Comparison of ENCODE assay signal across 10 cellular contexts in the genomic region with DNA sequence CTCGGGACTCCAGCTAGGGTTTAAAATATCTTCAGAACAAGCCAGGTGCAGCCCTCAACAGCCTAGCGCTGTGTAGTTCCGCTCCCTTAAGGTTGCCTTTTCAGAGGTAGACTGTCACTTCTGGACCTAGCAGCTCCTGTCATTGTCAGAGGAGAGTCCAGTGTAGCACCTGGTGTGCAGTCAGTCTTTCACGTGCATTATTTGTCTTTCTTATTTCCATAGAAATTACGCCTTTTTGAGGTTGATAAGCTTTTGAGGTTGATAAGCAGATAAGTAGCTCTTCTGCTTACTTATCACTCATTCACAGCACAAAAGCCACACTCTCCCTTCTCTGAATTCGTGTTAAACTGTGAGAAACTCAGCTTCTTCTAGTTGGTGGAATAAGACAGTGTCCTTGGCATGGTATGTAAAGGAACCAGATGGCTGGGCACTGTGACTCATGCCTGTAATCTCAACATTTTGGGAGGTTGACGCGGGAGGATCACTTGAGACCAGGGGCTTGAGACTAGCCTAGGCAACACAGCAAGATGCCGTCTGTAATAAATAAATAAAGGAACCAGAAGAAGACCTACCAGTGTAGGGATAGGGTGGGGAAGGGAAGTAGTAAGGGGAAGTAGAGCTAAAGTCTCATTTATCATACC.
A peak's percentile ranks its signal among the peaks of the same experiment; 100 is the strongest.
DNase-seq lines count a peak whose midpoint lies in the region; ATAC-seq and TF ChIP-seq lines count a peak whose summit lies in the region.
"Had no signal": no experiment of that assay in that cellular context is flagged by ENCODE, and none has a peak within 500 bp of the region (broad histone marks: within the 10 kb centered on the region; RNA-seq: fewer than 3 reads in every experiment).

No MANE protein-coding gene starts in this region.

- peak overlapping the region; percentile 72 for H3K4me3 Mint-ChIP-seq in T-helper 2 cell treated with Interferon-gamma antibody and Interleukin-4, amounts not matched to agents 5 μg/mL and 100 μg/mL, for 36 hours
- H3K4me3 Mint-ChIP-seq: activated T-helper 1 cell treated with anti-CD3 and anti-CD28 coated beads, Interleukin-12 subunit alpha, Interleukin-12 subunit beta, Interleukin-2, Interleukin-4 antibody, amounts not matched to agents 30 ng/mL and 10 ng/mL and 1 ng/mL, durations not matched to agents 14 hours and 24 hours and 36 hours had no signal

- H3K27ac Mint-ChIP-seq in T-helper 2 cell treated with Interferon-gamma antibody and Interleukin-4, amounts not matched to agents 5 μg/mL and 100 μg/mL, for 36 hours, result peak overlapping the region; percentile 91
- H3K27ac Mint-ChIP-seq: activated T-helper 1 cell treated with anti-CD3 and anti-CD28 coated beads, Interleukin-12 subunit alpha, Interleukin-12 subunit beta, Interleukin-2, Interleukin-4 antibody, amounts not matched to agents 30 ng/mL and 10 ng/mL and 1 ng/mL, durations not matched to agents 14 hours and 24 hours and 36 hours had no signal

- H3K36me3 Mint-ChIP-seq in T-helper 2 cell treated with Interferon-gamma antibody and Interleukin-4, amounts not matched to agents 5 μg/mL and 100 μg/mL, for 36 hours (ENCODE audit: low read depth), result peaks cover 40% of the 10 kb centered on the region

- H3K27ac ChIP-seq in HL-60 (replicated peaks), result peak overlapping the region; percentile 45
- H3K27ac ChIP-seq: KMS-11 had no signal

- ATAC-seq in GM18870 (IDR thresholded peaks at IDR 0.05; ENCODE audit: unreplicated experiment), result no peak
- no peak for ATAC-seq in GM21390 (IDR thresholded peaks at IDR 0.05; ENCODE audit: unreplicated experiment)

- no peaks in the 10 kb centered on the region for H3K9me3 Mint-ChIP-seq in T-helper 2 cell treated with Interferon-gamma antibody and Interleukin-4, amounts not matched to agents 5 μg/mL and 100 μg/mL, for 36 hours
- H3K9me3 Mint-ChIP-seq: activated T-helper 1 cell treated with anti-CD3 and anti-CD28 coated beads, Interleukin-12 subunit alpha, Interleukin-12 subunit beta, Interleukin-2, Interleukin-4 antibody, amounts not matched to agents 30 ng/mL and 10 ng/mL and 1 ng/mL, durations not matched to agents 14 hours and 24 hours and 36 hours had no signal

- H3K4me1 Mint-ChIP-seq in T-helper 2 cell treated with Interferon-gamma antibody and Interleukin-4, amounts not matched to agents 5 μg/mL and 100 μg/mL, for 36 hours (ENCODE audit: low read depth), result peaks cover 40% of the 10 kb centered on the region

- no peak overlapping the region for H3K4me3 ChIP-seq in HL-60 (replicated peaks; ENCODE audit: insufficient read depth, low read length)
- H3K4me3 ChIP-seq in fibroblast of pulmonary artery (replicated peaks; ENCODE audit: low read depth, low read length), result no peak overlapping the region

- no peak for TF ChIP-seq CTCF in HL-60 (IDR thresholded peaks at IDR 0.05; ENCODE audit: insufficient read depth, low read length)
- no peak for TF ChIP-seq CTCF in fibroblast of pulmonary artery (IDR thresholded peaks at IDR 0.05; ENCODE audit: low read length, missing control alignments)

- DNase-seq in CD1c-positive myeloid dendritic cell (ENCODE audit: extremely low spot score), result peak; percentile 35
- peak; percentile 66 to 67 for DNase-seq in HL-60 (ENCODE audit: low read depth in 1 of 2, low spot score in 1 of 2)
- DNase-seq in T-helper 2 cell treated with Interferon-gamma antibody and Interleukin-4, amounts not matched to agents 5 μg/mL and 100 μg/mL, for 36 hours (ENCODE audit: low spot score), result peak; percentile 35
- DNase-seq in fibroblast of pulmonary artery (ENCODE audit: low read depth), result peak; percentile 62
- DNase-seq in NCI-H510A treated with DMSO at 0.1 percent for 48 hours (lab: John Stamatoyannopoulos, UW), result no peak
- DNase-seq in SHP77 treated with DMSO at 0.1 percent for 48 hours (lab: John Stamatoyannopoulos, UW), result no peak

- no peaks in the 10 kb centered on the region for H3K27me3 ChIP-seq in HL-60 (ENCODE audit: insufficient read depth, poor library complexity, severe bottlenecking)

- no peaks in the 10 kb centered on the region for H3K27me3 Mint-ChIP-seq in T-helper 2 cell treated with Interferon-gamma antibody and Interleukin-4, amounts not matched to agents 5 μg/mL and 100 μg/mL, for 36 hours (ENCODE audit: low read depth)

Comparison
In these comparisons a context has a peak if more than half of its experiments do, and no peak if none do; other contexts are left out.
1. DNase-seq: peak in CD1c-positive myeloid dendritic cell (single experiment), HL-60 (2 of 2), T-helper 2 cell treated with Interferon-gamma antibody and Interleukin-4, amounts not matched to agents 5 μg/mL and 100 μg/mL, for 36 hours (single experiment) and fibroblast of pulmonary artery (single experiment); none in NCI-H510A treated with DMSO at 0.1 percent for 48 hours (single experiment) and SHP77 treated with DMSO at 0.1 percent for 48 hours (single experiment).